Comparison of ENCODE assay signal across 8 cellular contexts in the genomic region with DNA sequence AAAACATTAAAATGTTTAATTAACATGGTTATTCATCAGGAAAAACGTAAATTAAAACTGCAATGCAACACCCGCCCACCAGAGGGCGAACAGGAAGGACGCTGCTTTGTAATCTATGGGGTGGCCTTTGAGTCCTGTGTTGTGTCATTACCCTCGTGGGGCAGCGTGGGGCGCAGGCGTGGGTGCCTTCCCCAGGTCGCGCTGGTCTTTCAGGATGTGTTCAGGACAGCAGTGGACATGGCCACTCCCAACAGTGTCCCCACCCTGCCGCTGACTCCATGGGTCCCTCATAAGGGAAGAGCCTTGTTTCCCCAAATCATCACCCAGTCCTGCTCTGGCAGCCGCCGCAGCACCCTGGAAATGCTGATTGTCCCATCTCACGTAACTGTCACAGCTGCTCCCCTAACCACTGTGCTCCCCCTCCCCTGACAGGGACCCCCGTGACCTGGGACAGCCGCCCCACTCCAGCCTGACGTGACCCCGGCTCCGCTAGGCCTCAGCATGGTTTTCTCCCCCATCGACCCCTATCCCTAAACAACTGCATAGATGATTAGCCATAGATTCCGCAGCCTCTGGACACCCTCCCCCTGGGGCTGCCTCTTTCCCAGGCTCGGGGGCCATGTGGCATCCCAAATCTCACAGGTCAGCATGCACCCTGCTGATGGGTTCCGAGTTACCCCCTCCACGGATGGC. TPM values are rescaled to one million over a fixed set of nuclear protein-coding genes. Genes with fewer than 3 reads are reported as not detected.
DNase-seq lines count a peak whose midpoint lies in the region; ATAC-seq, FAIRE-seq and TF ChIP-seq lines count a peak whose summit lies in the region.

No MANE protein-coding gene starts in this region.

- peaks cover 0 to 15% (median 0%) of the 10 kb centered on the region in 4 donors for H3K27me3 ChIP-seq in pancreas

- no peaks in the 10 kb centered on the region for H3K4me1 ChIP-seq in pancreas

- DNase-seq in NCI-H446 (lab: John Stamatoyannopoulos, UW) (peak; percentile 0 to 33), NCI-H446 treated with DMSO at 0.1 percent for 48 hours (lab: John Stamatoyannopoulos, UW) (no peak), NCI-H748 treated with DMSO at 0.1 percent for 48 hours (lab: John Stamatoyannopoulos, UW) (peak; percentile 8), activated T-cell treated with anti-CD3 and anti-CD28 coated beads for 48 hours (ENCODE audit: low read depth) (peak; percentile 28), fibroblast of pulmonary artery (ENCODE audit: low read depth) (peak; percentile 48), pancreas (peak in 3 of 6 donors; percentile 11 to 69 (median 42)), ureter (ENCODE audit: low spot score) (peak; percentile 42)

- peak; percentile 73 for TF ChIP-seq CTCF in fibroblast of pulmonary artery (IDR thresholded peaks at IDR 0.05; ENCODE audit: low read length, missing control alignments)
- TF ChIP-seq CTCF in pancreas (IDR thresholded peaks at IDR 0.05) = peak; percentile 62 to 67 (median 64)

- intact Hi-C loops in pancreas (cut with DNase I) = no loop called here

- H3K4me3 ChIP-seq in fibroblast of pulmonary artery (replicated peaks; ENCODE audit: low read depth, low read length) (no peak overlapping the region), pancreas (no peak overlapping the region)

- FAIRE-seq in pancreas (lab: Jason Lieb, UNC) = no peak

- no peak overlapping the region for H3K27ac ChIP-seq in pancreas

- no peaks in the 10 kb centered on the region for H3K36me3 ChIP-seq in pancreas

- WGBS in pancreas, 2 donors = 39 to 42% methylated on average over 24 of the region's 24 CpGs

- no peaks in the 10 kb centered on the region for H3K9me3 ChIP-seq in pancreas

- ATAC-seq in pancreas (peak in 3 of 4 donors; percentile 58 to 70 (median 68)), GM21390 (IDR thresholded peaks at IDR 0.05; ENCODE audit: unreplicated experiment) (no peak)

RNA-seq across cellular contexts. Expression of gene GLT6D1, which starts 36.4 kb away (rescaled TPM):
- total RNA-seq in pancreas (not detected), ureter (not detected)
- polyA plus RNA-seq in pancreas = under 1 TPM in 1 of 2 donors, not detected in 1; 0.07 TPM

RNA-seq across cellular contexts. Expression of gene PAEP, which starts 41.4 kb away (rescaled TPM):
- total RNA-seq in pancreas (not detected), ureter (not detected)
- polyA plus RNA-seq in pancreas = not detected

RNA-seq across cellular contexts. Expression of gene OBP2A, which starts 57.0 kb away (rescaled TPM):
- total RNA-seq in pancreas (not detected), ureter (not detected)
- polyA plus RNA-seq in pancreas = not detected
